In the genomic region with DNA sequence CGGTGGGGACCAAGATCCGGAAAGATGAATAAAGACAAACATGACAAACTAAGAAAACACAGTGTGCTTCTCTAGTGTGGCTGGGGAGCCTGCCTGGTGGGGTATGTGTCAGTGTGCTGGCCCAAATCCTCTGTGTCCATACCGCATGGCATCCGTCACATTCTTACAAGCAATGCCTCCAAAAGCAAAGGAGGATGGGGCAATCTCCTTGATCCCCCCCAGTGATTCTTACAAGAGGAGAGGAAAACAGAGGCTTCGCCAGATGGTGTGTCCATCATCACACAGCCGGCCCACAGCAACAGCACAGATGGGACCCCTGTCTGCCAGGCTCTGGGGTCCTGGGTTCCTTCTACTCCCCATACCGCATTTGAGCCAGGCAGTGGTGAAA, we compare ENCODE assay signal across 1 cellular context.
TF ChIP-seq lines count a peak whose summit lies in the region.

No MANE protein-coding gene starts in this region.

TF ChIP-seq in A549, 52 proteins besides CTCF, POLR2A, EP300 and RAD21 (continued from another document):
- TF ChIP-seq, protein P1, sequence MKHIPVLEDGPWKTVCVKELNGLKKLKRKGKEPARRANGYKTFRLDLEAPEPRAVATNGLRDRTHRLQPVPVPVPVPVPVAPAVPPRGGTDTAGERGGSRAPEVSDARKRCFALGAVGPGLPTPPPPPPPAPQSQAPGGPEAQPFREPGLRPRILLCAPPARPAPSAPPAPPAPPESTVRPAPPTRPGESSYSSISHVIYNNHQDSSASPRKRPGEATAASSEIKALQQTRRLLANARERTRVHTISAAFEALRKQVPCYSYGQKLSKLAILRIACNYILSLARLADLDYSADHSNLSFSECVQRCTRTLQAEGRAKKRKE (CRISPR knock-in tag; IDR thresholded peaks at IDR 0.05; ENCODE audit: low read depth): no peak
- TF ChIP-seq JUN (IDR thresholded peaks at IDR 0.05): no peak
- no peak for TF ChIP-seq EHF (CRISPR knock-in tag; IDR thresholded peaks at IDR 0.05)
- TF ChIP-seq FOSB (CRISPR knock-in tag; IDR thresholded peaks at IDR 0.05): no peak
